ENCODE assay signal across 8 cellular contexts in genomic region chr6:8983202-8983688, GRCh38.
DNase-seq lines count a peak whose midpoint lies in the region; ATAC-seq, FAIRE-seq and TF ChIP-seq lines count a peak whose summit lies in the region.

No MANE protein-coding gene starts in this region.

- H3K27ac ChIP-seq in C4-2B = no peak overlapping the region

- ATAC-seq in HG03196 (IDR thresholded peaks at IDR 0.05; ENCODE audit: unreplicated experiment) = peak; percentile 97

- no peak for TF ChIP-seq POLR2A in lower leg skin (IDR thresholded peaks at IDR 0.05)

- WGBS in lower leg skin, 2 donors = 1 to 3% methylated on average over 10 of the region's 10 CpGs

- no peak overlapping the region for H3K4me3 ChIP-seq in lower leg skin (ENCODE audit: low read depth, poor library complexity, severe bottlenecking)

- FAIRE-seq in GM19239 (lab: Jason Lieb, UNC) = peak; percentile 82

- TF ChIP-seq CTCF in C4-2B (conservative IDR thresholded peaks at IDR 0.05) (peak; percentile 97), lower leg skin (IDR thresholded peaks at IDR 0.05) (peak in 1 of 3 donors; percentile 88)

- peak; percentile 16 for DNase-seq in GM19239 (ENCODE audit: insufficient read length, low spot score)
- DNase-seq in NCI-H446 (lab: John Stamatoyannopoulos, UW) = peak; percentile 14 to 60
- peak; percentile 13 for DNase-seq in activated CD4-positive, alpha-beta T cell treated with anti-CD3 and anti-CD28 coated beads for 1 hour
- DNase-seq in dedifferentiated amniotic fluid mesenchymal stem cell (ENCODE audit: extremely low spot score) = peak; percentile 57
- peak; percentile 65 to 95 for DNase-seq in lower leg skin (ENCODE audit: low spot score in 2 of 2)
- DNase-seq in stimulated activated CD8-positive, alpha-beta memory T cell treated with anti-CD3 and anti-CD28 coated beads, Interleukin-12 subunit alpha, Interleukin-12 subunit beta, amount 100 ng/mL, for 1 hour (ENCODE audit: low read depth) = peak; percentile 17

- intact Hi-C loops in lower leg skin (cut with DNase I; ENCODE audit: low total_unique reads) = loop anchor here (10.0 kb wide), 1 partner anchor 1432 kb away; the partner anchor contains the start of gene TFAP2A

Comparison
In these comparisons a context has a peak if more than half of its experiments do, and no peak if none do; other contexts are left out.
1. DNase-seq: peak in every context shown above with its lines; median percentile 80 in lower leg skin; 57 in dedifferentiated amniotic fluid mesenchymal stem cell; 37 in NCI-H446; 17 in stimulated activated CD8-positive, alpha-beta memory T cell treated with anti-CD3 and anti-CD28 coated beads, Interleukin-12 subunit alpha, Interleukin-12 subunit beta, amount 100 ng/mL, for 1 hour; 16 in GM19239; 13 in activated CD4-positive, alpha-beta T cell treated with anti-CD3 and anti-CD28 coated beads for 1 hour.